In genomic region chr17:38583176-38583575, GRCh38 we compare ENCODE assay signal across 7 cellular contexts. TPM values are rescaled to one million over a fixed set of nuclear protein-coding genes. Genes with fewer than 3 reads are reported as not detected.
"Had no signal": no experiment of that assay in that cellular context is flagged by ENCODE, and none has a peak within 500 bp of the region (broad histone marks: within the 10 kb centered on the region; RNA-seq: fewer than 3 reads in every experiment).

No MANE protein-coding gene starts in this region.

- DNase-seq: IMR-90, KBM-7, KG1 had no signal

- H3K4me3 ChIP-seq: K562 had no signal

- ATAC-seq: HepG2, K562 had no signal

- H3K27ac ChIP-seq: HL-60 had no signal

RNA-seq across cellular contexts. Expression of gene SRCIN1, which starts 22.6 kb away (rescaled TPM):
- total RNA-seq: IMR-90 had no signal
- polyA plus RNA-seq: IgD-negative memory B cell, IMR-90 had no signal
